8 cellular contexts compared by ENCODE assay signal in the genomic region with DNA sequence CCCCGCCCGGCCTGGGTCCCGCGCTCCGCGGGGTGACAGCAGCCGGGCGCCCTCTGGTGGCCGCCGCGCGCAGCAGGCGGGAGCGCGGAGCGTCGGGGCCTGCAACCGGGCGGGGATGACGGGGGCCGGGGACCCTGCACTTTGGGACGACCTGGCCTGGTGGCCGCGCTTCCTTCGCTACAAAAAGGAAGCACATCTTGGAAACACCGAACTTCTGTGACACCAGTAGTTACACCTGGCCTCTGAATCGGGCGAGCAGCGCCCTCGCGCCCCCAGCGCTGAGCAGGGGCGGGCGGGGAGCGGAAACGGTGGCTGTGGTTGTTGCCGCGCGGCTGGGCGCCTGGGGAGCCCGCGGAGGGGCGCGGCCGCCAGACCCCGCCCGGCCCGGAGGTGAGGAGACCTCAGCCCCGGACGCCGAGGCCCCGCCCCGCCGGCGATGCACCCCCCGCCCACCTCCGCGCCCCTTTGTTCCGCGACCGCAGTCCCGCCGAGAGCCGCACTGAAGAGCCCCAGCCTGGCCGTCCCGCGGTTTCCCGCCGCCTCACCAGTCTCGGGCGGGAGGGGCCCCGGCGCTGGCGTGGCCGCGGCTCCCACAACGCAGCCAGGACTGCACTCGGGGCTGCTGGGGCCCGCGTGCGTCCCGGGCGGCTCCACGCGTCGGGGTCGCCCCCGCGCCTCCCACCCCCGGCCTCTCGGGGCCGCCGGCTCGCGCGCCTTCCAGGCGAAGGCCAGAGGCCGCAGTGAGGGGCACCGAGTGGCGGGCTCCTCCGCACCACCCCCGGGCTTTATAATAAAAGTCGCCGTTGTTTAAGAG. TPM values are rescaled to one million over a fixed set of nuclear protein-coding genes. Genes with fewer than 3 reads are reported as not detected.
A peak's percentile ranks its signal among the peaks of the same experiment; 100 is the strongest.
DNase-seq lines count a peak whose midpoint lies in the region; ATAC-seq and TF ChIP-seq lines count a peak whose summit lies in the region.

No MANE protein-coding gene starts in this region.

- no peaks in the 10 kb centered on the region for H3K79me2 ChIP-seq in osteoblast (ENCODE audit: insufficient read depth, low read length)

- in situ Hi-C loops in Panc1 (cut with HindIII; ENCODE audit: low pct_unique_long_range_greater_than_20kb, low sequenced_read_pairs), result no loop called here
- in situ Hi-C loops in transverse colon (cut with MboI; ENCODE audit: low pct_ligation_motif_present in 1 of 4, low pct_unique_long_range_greater_than_20kb in 1 of 4, low sequenced_read_pairs in 3 of 4), result loop anchor here in 1 of 4 donors (10.0 kb wide), 1 partner anchor 57 kb away; a partner anchor contains a TSS

- ATAC-seq in GM21390 (IDR thresholded peaks at IDR 0.05; ENCODE audit: unreplicated experiment), result peak; percentile 60
- ATAC-seq in Panc1, result peak; percentile 85
- ATAC-seq in activated T-helper 17 cell treated with anti-CD3 and anti-CD28 coated beads, Interleukin-2, amount 50 U/mL, for 72 hours (replicated peaks), result peak; percentile 83

- no peaks in the 10 kb centered on the region for H4K20me1 ChIP-seq in osteoblast (ENCODE audit: insufficient read depth, low read length)

- H3K4me3 ChIP-seq in HUES6 (ENCODE audit: low read depth, low read length) (peak overlapping the region; percentile 88), Panc1 (ENCODE audit: low read depth in 2 of 2, low read length in 2 of 2) (peak overlapping the region; percentile 50 to 61), osteoblast (ENCODE audit: insufficient read depth, low read length) (peak overlapping the region; percentile 76), transverse colon (peak overlapping the region; percentile 54 to 75 (median 68))

- intact Hi-C loops in Panc1 (cut with micrococcal nuclease; ENCODE audit: unreplicated experiment), result loop anchor here (5.0 to 10.0 kb wide), 2 partner anchors 54 to 213 kb away; no protein-coding TSS in a partner anchor
- intact Hi-C loops in transverse colon (cut with DNase I; ENCODE audit: low total_unique reads), result loop anchor here (5.0 kb wide), 1 partner anchor 59 kb away; a partner anchor contains a TSS

- H3K4me1 ChIP-seq in HUES6 (ENCODE audit: control insufficient read depth, insufficient read depth, low read length), result peaks cover 41% of the 10 kb centered on the region
- H3K4me1 ChIP-seq in Panc1 (ENCODE audit: control insufficient read depth, insufficient read depth, low read length), result peaks cover 18% of the 10 kb centered on the region
- no peaks in the 10 kb centered on the region for H3K4me1 ChIP-seq in osteoblast (ENCODE audit: insufficient read depth, low read length)
- H3K4me1 ChIP-seq in transverse colon, result peaks cover 16 to 42% (median 29%) of the 10 kb centered on the region in 4 donors

- no peaks in the 10 kb centered on the region for H3K36me3 Mint-ChIP-seq in activated T-helper 17 cell treated with anti-CD3 and anti-CD28 coated beads, Interleukin-2, amount 50 U/mL, for 72 hours (ENCODE audit: low read depth)

- H3K9me3 Mint-ChIP-seq in activated T-helper 17 cell treated with anti-CD3 and anti-CD28 coated beads, Interleukin-2, amount 50 U/mL, for 72 hours, result no peaks in the 10 kb centered on the region

- POLR2A ChIA-PET in Panc1 (lab: Charles Lee), result no interaction called here

- H2AFZ ChIP-seq in osteoblast (ENCODE audit: low read length), result peak overlapping the region; percentile 87

- H3K36me3 ChIP-seq in HUES6 (ENCODE audit: control insufficient read depth, insufficient read depth, low read length), result no peaks in the 10 kb centered on the region
- H3K36me3 ChIP-seq in Panc1 (ENCODE audit: control insufficient read depth, insufficient read depth, low read length), result no peaks in the 10 kb centered on the region
- H3K36me3 ChIP-seq in osteoblast (ENCODE audit: insufficient read depth, low read length), result no peaks in the 10 kb centered on the region
- no peaks in the 10 kb centered on the region for H3K36me3 ChIP-seq in transverse colon

- no peaks in the 10 kb centered on the region for H3K27me3 Mint-ChIP-seq in activated T-helper 17 cell treated with anti-CD3 and anti-CD28 coated beads, Interleukin-2, amount 50 U/mL, for 72 hours

- no peak for TF ChIP-seq EP300 in transverse colon (IDR thresholded peaks at IDR 0.05; ENCODE audit: low read depth)

- TF ChIP-seq CTCF in Panc1 (IDR thresholded peaks at IDR 0.05) (peak; percentile 98), osteoblast (IDR thresholded peaks at IDR 0.05; ENCODE audit: extremely low read depth, low read depth, low read length) (peak; percentile 51), transverse colon (IDR thresholded peaks at IDR 0.05) (peak; percentile 52 to 92 (median 87))

- H3K4me3 Mint-ChIP-seq in activated T-helper 17 cell treated with anti-CD3 and anti-CD28 coated beads, Interleukin-2, amount 50 U/mL, for 72 hours, result peak overlapping the region; percentile 78

- BruUV-seq in Panc1 (replicated peaks; lab: Mats Ljungman, UMichigan), result no TSS peak

- no peak overlapping the region for H3K27ac Mint-ChIP-seq in activated T-helper 17 cell treated with anti-CD3 and anti-CD28 coated beads, Interleukin-2, amount 50 U/mL, for 72 hours

- 2% methylated on average over 35 of the region's 104 CpGs; no CpG with 5 or more reads in 1 of the 2 donors for WGBS in transverse colon (ENCODE audit: low coverage in 1 of 2), 2 donors

- peak overlapping the region; percentile 85 for H3K9ac ChIP-seq in HUES6 (ENCODE audit: low read length)

- DNase-seq in DMS53 (lab: John Stamatoyannopoulos, UW) (peak; percentile 84), Panc1 (ENCODE audit: low read depth, low spot score) (no peak), germinal center (ENCODE audit: low spot score) (peak; percentile 89), osteoblast (ENCODE audit: insufficient read length, low spot score, missing footprints) (peak; percentile 100), transverse colon (peak; percentile 80)

- H3K27ac ChIP-seq in HUES6 (ENCODE audit: low read depth, low read length) (peak overlapping the region; percentile 89; the same call in 1 of the 2 replicates), Panc1 (ENCODE audit: low read length) (peak overlapping the region; percentile 48; the same call in 1 of the 2 replicates), osteoblast (ENCODE audit: low read depth, low read length) (no peak overlapping the region), transverse colon (peak overlapping the region; percentile 90 to 98 (median 94))

- peak; percentile 26 for TF ChIP-seq POLR2A in transverse colon (IDR thresholded peaks at IDR 0.05)

- peak overlapping the region; percentile 85 for H3K4me2 ChIP-seq in osteoblast (ENCODE audit: insufficient read depth, low read length)

- H3K9me3 ChIP-seq in HUES6 (ENCODE audit: control insufficient read depth, insufficient read depth, low read depth, low read length) (no peaks in the 10 kb centered on the region), Panc1 (ENCODE audit: control insufficient read depth, insufficient read depth, low read depth, low read length) (no peaks in the 10 kb centered on the region), osteoblast (ENCODE audit: low read depth, low read length) (no peaks in the 10 kb centered on the region), transverse colon (no peaks in the 10 kb centered on the region)

- H3K4me1 Mint-ChIP-seq in activated T-helper 17 cell treated with anti-CD3 and anti-CD28 coated beads, Interleukin-2, amount 50 U/mL, for 72 hours, result peaks cover 9% of the 10 kb centered on the region

- peaks cover 14% of the 10 kb centered on the region for H3K27me3 ChIP-seq in HUES6 (ENCODE audit: control insufficient read depth, insufficient read depth, low read length)
- H3K27me3 ChIP-seq in Panc1 (ENCODE audit: control insufficient read depth, insufficient read depth, low read length), result no peaks in the 10 kb centered on the region
- H3K27me3 ChIP-seq in osteoblast (ENCODE audit: insufficient read depth, low read length), result no peaks in the 10 kb centered on the region
- H3K27me3 ChIP-seq in transverse colon, result no peaks in the 10 kb centered on the region

- CTCF ChIA-PET in Panc1 (lab: Charles Lee), result interaction anchor here (1.2 kb wide), 1 partner anchor 11 kb away, joined by 5 read pairs; no protein-coding TSS in a partner anchor

RNA-seq across cellular contexts. Expression of a gene that starts 59.3 kb away (rescaled TPM):
- total RNA-seq in Panc1 (2021; ENCODE audit: unreplicated experiment) (404 TPM), osteoblast (127 and 166 TPM in 2 replicates), transverse colon (100 to 1,000 TPM; 128 to 557 (median 501) TPM)
- 307 TPM for polyA plus RNA-seq in Panc1 (2012; ENCODE audit: insufficient read length)
- total RNA-seq in activated T-helper 17 cell treated with anti-CD3 and anti-CD28 coated beads, Interleukin-2, amount 50 U/mL, for 72 hours, result 100 to 1,000 TPM; 222 to 316 TPM
